Comparison of ENCODE assay signal across 3 cellular contexts in genomic region chr1:14682941-14683340, GRCh38.
TF ChIP-seq lines count a peak whose summit lies in the region.

No MANE protein-coding gene starts in this region.

TF ChIP-seq in SK-N-SH, 30 proteins besides CTCF, POLR2A, EP300 and RAD21:
- no peak for TF ChIP-seq FOXM1 (IDR thresholded peaks at IDR 0.05; ENCODE audit: low read depth)
- no peak for TF ChIP-seq EZH2phosphoT487 (IDR thresholded peaks at IDR 0.05; ENCODE audit: borderline replicate concordance, low read depth)
- TF ChIP-seq TCF12 (IDR thresholded peaks at IDR 0.05): no peak
- no peak for TF ChIP-seq YY1 (IDR thresholded peaks at IDR 0.05; ENCODE audit: low read depth)
- TF ChIP-seq JUND (IDR thresholded peaks at IDR 0.05): no peak
- no peak for TF ChIP-seq GABPA (IDR thresholded peaks at IDR 0.05; ENCODE audit: low read depth)
- TF ChIP-seq GATA2 (CRISPR knock-in tag; IDR thresholded peaks at IDR 0.05): no peak
- no peak for TF ChIP-seq NRF1 (IDR thresholded peaks at IDR 0.05; ENCODE audit: low read depth, low read length)
TF ChIP-seq in SK-N-SH: peak in this region for 0.

TF ChIP-seq in SK-N-SH treated with all-trans-retinoic acid at 6 μM for 48 hours, 23 proteins besides CTCF, POLR2A, EP300 and RAD21:
- TF ChIP-seq, protein P1, sequence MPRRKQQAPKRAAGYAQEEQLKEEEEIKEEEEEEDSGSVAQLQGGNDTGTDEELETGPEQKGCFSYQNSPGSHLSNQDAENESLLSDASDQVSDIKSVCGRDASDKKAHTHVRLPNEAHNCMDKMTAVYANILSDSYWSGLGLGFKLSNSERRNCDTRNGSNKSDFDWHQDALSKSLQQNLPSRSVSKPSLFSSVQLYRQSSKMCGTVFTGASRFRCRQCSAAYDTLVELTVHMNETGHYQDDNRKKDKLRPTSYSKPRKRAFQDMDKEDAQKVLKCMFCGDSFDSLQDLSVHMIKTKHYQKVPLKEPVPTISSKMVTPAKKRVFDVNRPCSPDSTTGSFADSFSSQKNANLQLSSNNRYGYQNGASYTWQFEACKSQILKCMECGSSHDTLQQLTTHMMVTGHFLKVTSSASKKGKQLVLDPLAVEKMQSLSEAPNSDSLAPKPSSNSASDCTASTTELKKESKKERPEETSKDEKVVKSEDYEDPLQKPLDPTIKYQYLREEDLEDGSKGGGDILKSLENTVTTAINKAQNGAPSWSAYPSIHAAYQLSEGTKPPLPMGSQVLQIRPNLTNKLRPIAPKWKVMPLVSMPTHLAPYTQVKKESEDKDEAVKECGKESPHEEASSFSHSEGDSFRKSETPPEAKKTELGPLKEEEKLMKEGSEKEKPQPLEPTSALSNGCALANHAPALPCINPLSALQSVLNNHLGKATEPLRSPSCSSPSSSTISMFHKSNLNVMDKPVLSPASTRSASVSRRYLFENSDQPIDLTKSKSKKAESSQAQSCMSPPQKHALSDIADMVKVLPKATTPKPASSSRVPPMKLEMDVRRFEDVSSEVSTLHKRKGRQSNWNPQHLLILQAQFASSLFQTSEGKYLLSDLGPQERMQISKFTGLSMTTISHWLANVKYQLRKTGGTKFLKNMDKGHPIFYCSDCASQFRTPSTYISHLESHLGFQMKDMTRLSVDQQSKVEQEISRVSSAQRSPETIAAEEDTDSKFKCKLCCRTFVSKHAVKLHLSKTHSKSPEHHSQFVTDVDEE (CRISPR knock-in tag; IDR thresholded peaks at IDR 0.05): no peak
- no peak for TF ChIP-seq RARB (CRISPR knock-in tag; IDR thresholded peaks at IDR 0.05)
- no peak for TF ChIP-seq TCF4 (CRISPR knock-in tag; IDR thresholded peaks at IDR 0.05; ENCODE audit: borderline replicate concordance)
- no peak for TF ChIP-seq ZNF565 (CRISPR knock-in tag; conservative IDR thresholded peaks at IDR 0.05; ENCODE audit: low read depth)
- TF ChIP-seq ZFP30 (CRISPR knock-in tag; IDR thresholded peaks at IDR 0.05): no peak
- no peak for TF ChIP-seq PPARA (CRISPR knock-in tag; IDR thresholded peaks at IDR 0.05; ENCODE audit: borderline replicate concordance)
- no peak for TF ChIP-seq CREB5 (CRISPR knock-in tag; IDR thresholded peaks at IDR 0.05; ENCODE audit: low read depth)
- TF ChIP-seq ZFP3 (CRISPR knock-in tag; IDR thresholded peaks at IDR 0.05): no peak
- no peak for TF ChIP-seq SNAI2 (CRISPR knock-in tag; IDR thresholded peaks at IDR 0.05)
- no peak for TF ChIP-seq PATZ1 (CRISPR knock-in tag; IDR thresholded peaks at IDR 0.05; ENCODE audit: borderline replicate concordance)
- no peak for TF ChIP-seq ESRRG (CRISPR knock-in tag; IDR thresholded peaks at IDR 0.05)
- TF ChIP-seq ZNF8 (CRISPR knock-in tag; IDR thresholded peaks at IDR 0.05): no peak
- no peak for TF ChIP-seq OSR1 (CRISPR knock-in tag; IDR thresholded peaks at IDR 0.05)
- TF ChIP-seq TOX (CRISPR knock-in tag; IDR thresholded peaks at IDR 0.05; ENCODE audit: borderline replicate concordance): no peak
- TF ChIP-seq GLIS3 (CRISPR knock-in tag; IDR thresholded peaks at IDR 0.05): no peak
- TF ChIP-seq, protein P2, sequence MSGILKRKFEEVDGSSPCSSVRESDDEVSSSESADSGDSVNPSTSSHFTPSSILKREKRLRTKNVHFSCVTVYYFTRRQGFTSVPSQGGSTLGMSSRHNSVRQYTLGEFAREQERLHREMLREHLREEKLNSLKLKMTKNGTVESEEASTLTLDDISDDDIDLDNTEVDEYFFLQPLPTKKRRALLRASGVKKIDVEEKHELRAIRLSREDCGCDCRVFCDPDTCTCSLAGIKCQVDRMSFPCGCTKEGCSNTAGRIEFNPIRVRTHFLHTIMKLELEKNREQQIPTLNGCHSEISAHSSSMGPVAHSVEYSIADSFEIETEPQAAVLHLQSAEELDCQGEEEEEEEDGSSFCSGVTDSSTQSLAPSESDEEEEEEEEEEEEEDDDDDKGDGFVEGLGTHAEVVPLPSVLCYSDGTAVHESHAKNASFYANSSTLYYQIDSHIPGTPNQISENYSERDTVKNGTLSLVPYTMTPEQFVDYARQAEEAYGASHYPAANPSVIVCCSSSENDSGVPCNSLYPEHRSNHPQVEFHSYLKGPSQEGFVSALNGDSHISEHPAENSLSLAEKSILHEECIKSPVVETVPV (CRISPR knock-in tag; IDR thresholded peaks at IDR 0.05): no peak
- TF ChIP-seq ISL1 (CRISPR knock-in tag; IDR thresholded peaks at IDR 0.05): no peak
- no peak for TF ChIP-seq ARNTL (CRISPR knock-in tag; IDR thresholded peaks at IDR 0.05; ENCODE audit: borderline replicate concordance, low read depth)

TF ChIP-seq in H1, 55 proteins besides CTCF, POLR2A, EP300 and RAD21:
- no peak for TF ChIP-seq HDAC2 (IDR thresholded peaks at IDR 0.05; ENCODE audit: borderline replicate concordance in 1 of 2, low read depth in 2 of 2, low read length in 2 of 2)
TF ChIP-seq in H1: peak in this region for 0.
